Comparison of ENCODE assay signal across 19 cellular contexts in the genomic region with DNA sequence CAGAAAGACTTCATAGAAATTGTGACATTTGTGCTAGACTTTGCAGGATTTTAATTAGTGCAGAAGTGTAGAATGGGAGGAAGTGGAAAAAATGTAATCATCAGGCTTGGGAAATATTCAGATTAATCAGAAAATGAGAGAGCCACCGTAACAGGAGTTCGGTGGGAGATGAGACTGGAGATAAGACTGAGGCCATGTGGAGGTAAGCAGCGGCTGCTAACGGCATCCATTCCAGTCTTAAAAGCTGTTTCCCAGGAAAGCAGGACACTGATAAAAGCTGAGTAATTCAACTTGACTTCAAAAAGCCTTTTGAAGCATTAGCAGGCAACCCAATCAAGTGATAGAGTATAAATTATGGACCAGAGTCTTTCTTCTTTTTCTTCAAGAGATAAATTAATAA.
DNase-seq lines count a peak whose midpoint lies in the region; ATAC-seq, FAIRE-seq and TF ChIP-seq lines count a peak whose summit lies in the region.
"Had no signal": no experiment of that assay in that cellular context is flagged by ENCODE, and none has a peak within 500 bp of the region (broad histone marks: within the 10 kb centered on the region; RNA-seq: fewer than 3 reads in every experiment).

No MANE protein-coding gene starts in this region.

- no peak overlapping the region for H3K4me2 ChIP-seq in SK-N-SH
- H3K4me2 ChIP-seq: BLaER1 had no signal

- no peak for TF ChIP-seq RAD21 in SK-N-SH (IDR thresholded peaks at IDR 0.05; ENCODE audit: low read length)

- CTCF ChIA-PET in SK-N-SH (lab: Yijun Ruan, JAX), result no interaction called here

- POLR2A ChIA-PET in SK-N-SH (lab: Yijun Ruan, JAX), result no interaction called here

- peak in 1 of 2 experiments; percentile 32; a peak in 1 of 4 replicates for TF ChIP-seq EP300 in SK-N-SH (IDR thresholded peaks at IDR 0.05; ENCODE audit: borderline replicate concordance in 1 of 2, low read depth in 1 of 2, low read length in 1 of 2)

- 20% methylated on average over 4 of the region's 4 CpGs for WGBS in SK-N-SH (ENCODE audit: low lambda C conversion rate)
- 47 to 54% methylated on average over 4 of the region's 4 CpGs for WGBS in pancreas, 2 donors

- H3K36me3 ChIP-seq in SK-N-SH (replicated peaks in 1 of 2; ENCODE audit: control insufficient read depth in 1 of 2, insufficient read depth in 2 of 2, low read length in 1 of 2), result no peaks in the 10 kb centered on the region
- H3K36me3 ChIP-seq in pancreas, result no peaks in the 10 kb centered on the region
- H3K36me3 ChIP-seq: BLaER1, HAP-1 had no signal

- H3K4me3 Mint-ChIP-seq in mesothelial cell of epicardium (peak overlapping the region; percentile 24), progenitor cell of endocrine pancreas (ENCODE audit: low read depth) (no peak overlapping the region)
- H3K4me3 Mint-ChIP-seq in natural killer cell treated with Interleukin-12 subunit alpha and Interleukin-12 subunit beta and Interleukin-15 and Interleukin-18, amount 100 ng/mL, for 72 hours, result no peak overlapping the region
- H3K4me3 Mint-ChIP-seq: CD4-positive, CD25-positive, alpha-beta regulatory T cell; CD8-positive, alpha-beta T cell; HFFc6 had no signal

- H3K4me1 Mint-ChIP-seq in mesothelial cell of epicardium (peaks cover 26% of the 10 kb centered on the region), progenitor cell of endocrine pancreas (ENCODE audit: low read depth) (peaks cover 10% of the 10 kb centered on the region)
- no peaks in the 10 kb centered on the region for H3K4me1 Mint-ChIP-seq in natural killer cell treated with Interleukin-12 subunit alpha and Interleukin-12 subunit beta and Interleukin-15 and Interleukin-18, amount 100 ng/mL, for 72 hours (ENCODE audit: low read depth in 2 of 2)
- H3K4me1 Mint-ChIP-seq: CD4-positive, CD25-positive, alpha-beta regulatory T cell had no signal

- H3K27me3 Mint-ChIP-seq in mesothelial cell of epicardium (ENCODE audit: low read depth), result no peaks in the 10 kb centered on the region
- H3K27me3 Mint-ChIP-seq in progenitor cell of endocrine pancreas, result no peaks in the 10 kb centered on the region
- no peaks in the 10 kb centered on the region for H3K27me3 Mint-ChIP-seq in natural killer cell treated with Interleukin-12 subunit alpha and Interleukin-12 subunit beta and Interleukin-15 and Interleukin-18, amount 100 ng/mL, for 72 hours
- H3K27me3 Mint-ChIP-seq: CD4-positive, CD25-positive, alpha-beta regulatory T cell had no signal

- no peak for ATAC-seq in pancreas
- ATAC-seq in natural killer cell treated with Interleukin-12 subunit alpha and Interleukin-12 subunit beta and Interleukin-15 and Interleukin-18, amount 100 ng/mL, for 72 hours, result no peak
- ATAC-seq: CD8-positive, alpha-beta T cell had no signal

- peak; percentile 25 for DNase-seq in SK-N-SH
- no peak for DNase-seq in mesothelial cell of epicardium (ENCODE audit: low spot score in 2 of 2, unreplicated experiment in 2 of 2)
- no peak for DNase-seq in progenitor cell of endocrine pancreas (ENCODE audit: low spot score, unreplicated experiment)
- no peak for DNase-seq in pancreas
- no peak for DNase-seq in retina
- no peak for DNase-seq in natural killer cell treated with Interleukin-12 subunit alpha and Interleukin-12 subunit beta and Interleukin-15 and Interleukin-18, amount 100 ng/mL, for 72 hours (ENCODE audit: low spot score)
- DNase-seq: Caco-2; CD4-positive, CD25-positive, alpha-beta regulatory T cell; CD8-positive, alpha-beta T cell; DMS153; DND-41; GOT3; HFFc6 had no signal

- peak overlapping the region; percentile 77 for H3K27ac Mint-ChIP-seq in mesothelial cell of epicardium
- H3K27ac Mint-ChIP-seq in progenitor cell of endocrine pancreas, result peak overlapping the region; percentile 73
- H3K27ac Mint-ChIP-seq in natural killer cell treated with Interleukin-12 subunit alpha and Interleukin-12 subunit beta and Interleukin-15 and Interleukin-18, amount 100 ng/mL, for 72 hours, result no peak overlapping the region
- H3K27ac Mint-ChIP-seq: CD4-positive, CD25-positive, alpha-beta regulatory T cell; CD8-positive, alpha-beta T cell; HFFc6 had no signal

- H3K4me3 ChIP-seq in SK-N-SH (ENCODE audit: low read depth in 2 of 2, low read length in 1 of 2) (no peak overlapping the region), pancreas (no peak overlapping the region)
- H3K4me3 ChIP-seq: BLaER1, HAP-1 had no signal

- peaks cover 0 to 2% of the 10 kb centered on the region in 2 experiments; a peak in 2 of 4 replicates for H3K4me1 ChIP-seq in SK-N-SH (ENCODE audit: control insufficient read depth in 1 of 2, insufficient read depth in 2 of 2, low read depth in 1 of 2, low read length in 1 of 2)
- H3K4me1 ChIP-seq in pancreas, result no peaks in the 10 kb centered on the region
- H3K4me1 ChIP-seq: BLaER1, Caco-2, HAP-1 had no signal

- H2AFZ ChIP-seq in SK-N-SH (ENCODE audit: low read depth), result no peak overlapping the region

- no peak for FAIRE-seq in pancreas (lab: Jason Lieb, UNC)
- FAIRE-seq: G401.6, GM12892, H54 had no signal

- intact Hi-C loops in pancreas (cut with DNase I), result no loop called here

- H4K20me1 ChIP-seq in SK-N-SH (ENCODE audit: insufficient read depth), result no peaks in the 10 kb centered on the region
- H4K20me1 ChIP-seq: BLaER1 had no signal

- no peaks in the 10 kb centered on the region for H3K9me2 ChIP-seq in SK-N-SH

- no peak overlapping the region for H3K9ac ChIP-seq in SK-N-SH
- H3K9ac ChIP-seq: BLaER1 had no signal

- H3K27me3 ChIP-seq in SK-N-SH (ENCODE audit: insufficient read depth) (no peaks in the 10 kb centered on the region), pancreas (no peaks in the 10 kb centered on the region)
- H3K27me3 ChIP-seq: BLaER1 had no signal

- no peaks in the 10 kb centered on the region for H3K79me2 ChIP-seq in SK-N-SH (ENCODE audit: insufficient read depth)

- TF ChIP-seq CTCF in SK-N-SH (IDR thresholded peaks at IDR 0.05) (no peak), mesothelial cell of epicardium (IDR thresholded peaks at IDR 0.05; ENCODE audit: unreplicated experiment) (no peak), progenitor cell of endocrine pancreas (IDR thresholded peaks at IDR 0.05; ENCODE audit: unreplicated experiment) (no peak), pancreas (IDR thresholded peaks at IDR 0.05) (no peak)

- H3K9me3 ChIP-seq in SK-N-SH (no peaks in the 10 kb centered on the region), pancreas (no peaks in the 10 kb centered on the region)
- H3K9me3 ChIP-seq: Caco-2 had no signal

- H3K27ac ChIP-seq in SK-N-SH (ENCODE audit: low read depth in 2 of 2, low read length in 1 of 2) (peak overlapping the region in 1 of 2 experiments; percentile 39; a peak in 1 of 4 replicates), pancreas (no peak overlapping the region)
- H3K27ac ChIP-seq: BLaER1, C4-2B had no signal

- peaks cover 14% of the 10 kb centered on the region for H3K9me3 Mint-ChIP-seq in mesothelial cell of epicardium
- H3K9me3 Mint-ChIP-seq in progenitor cell of endocrine pancreas (ENCODE audit: low read depth), result peaks cover 6% of the 10 kb centered on the region
- peaks cover 25% of the 10 kb centered on the region for H3K9me3 Mint-ChIP-seq in natural killer cell treated with Interleukin-12 subunit alpha and Interleukin-12 subunit beta and Interleukin-15 and Interleukin-18, amount 100 ng/mL, for 72 hours

- peaks cover 8% of the 10 kb centered on the region for H3K36me3 Mint-ChIP-seq in mesothelial cell of epicardium
- no peaks in the 10 kb centered on the region for H3K36me3 Mint-ChIP-seq in progenitor cell of endocrine pancreas (ENCODE audit: insufficient read depth)
- H3K36me3 Mint-ChIP-seq in natural killer cell treated with Interleukin-12 subunit alpha and Interleukin-12 subunit beta and Interleukin-15 and Interleukin-18, amount 100 ng/mL, for 72 hours, result no peaks in the 10 kb centered on the region
- H3K36me3 Mint-ChIP-seq: CD4-positive, CD25-positive, alpha-beta regulatory T cell; CD8-positive, alpha-beta T cell had no signal

- H3F3A ChIP-seq in SK-N-SH (replicated peaks; ENCODE audit: insufficient read depth), result no peaks in the 10 kb centered on the region

TF ChIP-seq in SK-N-SH, 30 proteins besides CTCF, POLR2A, EP300 and RAD21:
- no peak for TF ChIP-seq MXI1 (IDR thresholded peaks at IDR 0.05; ENCODE audit: low read depth, low read length)
- TF ChIP-seq RXRA (IDR thresholded peaks at IDR 0.05; ENCODE audit: borderline replicate concordance, low read depth), result no peak
- TF ChIP-seq GATA2 (CRISPR knock-in tag; IDR thresholded peaks at IDR 0.05), result peak; percentile 85
- TF ChIP-seq FOSL2 (IDR thresholded peaks at IDR 0.05; ENCODE audit: borderline replicate concordance, low read depth), result no peak
- TF ChIP-seq RCOR1 (IDR thresholded peaks at IDR 0.05; ENCODE audit: low read length), result no peak
- TF ChIP-seq MEF2A (IDR thresholded peaks at IDR 0.05; ENCODE audit: borderline replicate concordance, low read depth), result no peak
- TF ChIP-seq, protein P1, sequence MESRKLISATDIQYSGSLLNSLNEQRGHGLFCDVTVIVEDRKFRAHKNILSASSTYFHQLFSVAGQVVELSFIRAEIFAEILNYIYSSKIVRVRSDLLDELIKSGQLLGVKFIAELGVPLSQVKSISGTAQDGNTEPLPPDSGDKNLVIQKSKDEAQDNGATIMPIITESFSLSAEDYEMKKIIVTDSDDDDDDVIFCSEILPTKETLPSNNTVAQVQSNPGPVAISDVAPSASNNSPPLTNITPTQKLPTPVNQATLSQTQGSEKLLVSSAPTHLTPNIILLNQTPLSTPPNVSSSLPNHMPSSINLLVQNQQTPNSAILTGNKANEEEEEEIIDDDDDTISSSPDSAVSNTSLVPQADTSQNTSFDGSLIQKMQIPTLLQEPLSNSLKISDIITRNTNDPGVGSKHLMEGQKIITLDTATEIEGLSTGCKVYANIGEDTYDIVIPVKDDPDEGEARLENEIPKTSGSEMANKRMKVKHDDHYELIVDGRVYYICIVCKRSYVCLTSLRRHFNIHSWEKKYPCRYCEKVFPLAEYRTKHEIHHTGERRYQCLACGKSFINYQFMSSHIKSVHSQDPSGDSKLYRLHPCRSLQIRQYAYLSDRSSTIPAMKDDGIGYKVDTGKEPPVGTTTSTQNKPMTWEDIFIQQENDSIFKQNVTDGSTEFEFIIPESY (IDR thresholded peaks at IDR 0.05; ENCODE audit: borderline replicate concordance, low read depth), result no peak
- TF ChIP-seq, protein P2, sequence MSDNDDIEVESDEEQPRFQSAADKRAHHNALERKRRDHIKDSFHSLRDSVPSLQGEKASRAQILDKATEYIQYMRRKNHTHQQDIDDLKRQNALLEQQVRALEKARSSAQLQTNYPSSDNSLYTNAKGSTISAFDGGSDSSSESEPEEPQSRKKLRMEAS (IDR thresholded peaks at IDR 0.05; ENCODE audit: low read depth), result no peak
- no peak for TF ChIP-seq FOXJ3 (CRISPR knock-in tag; IDR thresholded peaks at IDR 0.05)

Comparison
In these comparisons a context has a peak if more than half of its experiments do, and no peak if none do; other contexts are left out.
1. H3K27ac Mint-ChIP-seq: peak in mesothelial cell of epicardium (single experiment) and progenitor cell of endocrine pancreas (single experiment); none in natural killer cell treated with Interleukin-12 subunit alpha and Interleukin-12 subunit beta and Interleukin-15 and Interleukin-18, amount 100 ng/mL, for 72 hours (0 of 2).